In the genomic region with DNA sequence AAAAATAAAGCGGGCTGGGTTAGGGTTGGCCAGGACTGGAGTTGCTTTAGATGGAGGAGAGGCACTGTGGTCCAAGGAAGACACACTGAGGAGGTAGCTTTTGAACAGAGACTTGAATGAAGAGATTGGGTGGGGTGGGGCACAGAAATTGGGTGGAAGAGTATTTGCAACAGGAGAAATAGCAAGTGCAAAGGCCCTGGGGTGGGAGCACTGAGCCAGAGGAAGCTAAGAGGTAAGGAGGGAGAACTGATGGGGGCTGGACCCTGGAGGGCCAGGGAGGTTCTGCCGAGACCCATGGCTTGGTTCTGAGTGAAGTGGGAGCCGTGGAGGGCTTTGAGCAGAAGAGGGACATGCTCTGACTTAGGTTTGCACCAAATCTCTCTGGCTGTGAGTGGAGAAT, we compare ENCODE assay signal across 27 cellular contexts.
"Had no signal": no experiment of that assay in that cellular context is flagged by ENCODE, and none has a peak within 500 bp of the region (broad histone marks: within the 10 kb centered on the region; RNA-seq: fewer than 3 reads in every experiment).

No MANE protein-coding gene starts in this region.

- DNase-seq: stimulated activated CD4-positive, alpha-beta T cell treated with anti-CD3 and anti-CD28 coated beads, Interleukin-2, amount 100 ng/mL, for 48 hours; stimulated activated CD4-positive, alpha-beta T cell treated with anti-CD3 and anti-CD28 coated beads, Interleukin-4, amount 100 ng/mL, for 1 hour; stimulated activated CD4-positive, alpha-beta T cell treated with anti-CD3 and anti-CD28 coated beads, Interleukin-4, amount 100 ng/mL, for 24 hours; stimulated activated CD4-positive, alpha-beta T cell treated with anti-CD3 and anti-CD28 coated beads, Interleukin-4, amount 100 ng/mL, for 4 hours; stimulated activated CD8-positive, alpha-beta memory T cell treated with anti-CD3 and anti-CD28 coated beads, Interleukin-4, amount 100 ng/mL, for 48 hours; stimulated activated naive B cell treated with anti-CD40 and anti-IgM and Interleukin-4, amounts not matched to agents 10 μg/mL and 1 μg/mL and 100 μg/mL, for 72 hours; stimulated activated naive CD4-positive, alpha-beta T cell; stimulated activated naive CD4-positive, alpha-beta T cell treated with Interleukin-2 at 50 U/mL for 16 hours; stimulated activated naive CD8-positive, alpha-beta T cell treated with anti-CD3 and anti-CD28 coated beads, Interleukin-15, amount 100 ng/mL, for 72 hours; stimulated activated naive CD8-positive, alpha-beta T cell treated with anti-CD3 and anti-CD28 coated beads, Interleukin-15, Interleukin-2, amounts not matched to agents 100 U/mL and 50 U/mL, for 24 hours; substantia nigra; testis; thyroid gland; tibial artery; transverse colon; trophoblast cell; upper lobe of left lung; upper lobe of right lung; uterus had no signal

- H3K4me3 Mint-ChIP-seq: stimulated activated effector memory CD8-positive, alpha-beta T cell treated with anti-CD3 and anti-CD28 coated beads, Interleukin-12 subunit alpha, Interleukin-12 subunit beta, amount 100 ng/mL, for 72 hours; stimulated activated memory B cell treated with anti-CD40 and anti-IgM and Interleukin-4, amounts not matched to agents 10 μg/mL and 1 μg/mL and 100 μg/mL, for 72 hours; stimulated activated naive B cell treated with anti-CD40 and anti-IgM and Interleukin-4, amounts not matched to agents 10 μg/mL and 1 μg/mL and 100 μg/mL, for 72 hours; stimulated activated naive CD8-positive, alpha-beta T cell treated with anti-CD3 and anti-CD28 coated beads, Interleukin-15, amount 100 ng/mL, for 72 hours; stimulated activated naive CD8-positive, alpha-beta T cell treated with anti-CD3 and anti-CD28 coated beads, Interleukin-15, Interleukin-2, amounts not matched to agents 100 ng/mL and 50 ng/mL, for 24 hours; type B pancreatic cell had no signal

- H3K36me3 ChIP-seq: suprapubic skin, thoracic aorta, thyroid gland, tibial artery, tibial nerve, transverse colon, upper lobe of left lung, upper lobe of right lung, uterus, vagina had no signal

- ATAC-seq: stimulated activated effector memory CD8-positive, alpha-beta T cell treated with anti-CD3 and anti-CD28 coated beads, Interleukin-12 subunit alpha, Interleukin-12 subunit beta, amount 100 ng/mL, for 72 hours; stimulated activated memory B cell treated with anti-CD40 and anti-IgM and Interleukin-4, amounts not matched to agents 10 μg/mL and 1 μg/mL and 100 μg/mL, for 72 hours; stimulated activated naive B cell treated with anti-CD40 and anti-IgM and Interleukin-4, amounts not matched to agents 10 μg/mL and 1 μg/mL and 100 μg/mL, for 72 hours; stimulated activated naive CD8-positive, alpha-beta T cell treated with anti-CD3 and anti-CD28 coated beads, Interleukin-15, amount 100 ng/mL, for 72 hours; stimulated activated naive CD8-positive, alpha-beta T cell treated with anti-CD3 and anti-CD28 coated beads, Interleukin-15, Interleukin-2, amounts not matched to agents 100 U/mL and 50 U/mL, for 24 hours; upper lobe of right lung had no signal

- H3K27ac ChIP-seq: suprapubic skin, testis, thoracic aorta, thyroid gland, tibial artery, tibial nerve, transverse colon, upper lobe of left lung, upper lobe of right lung, uterus, vagina had no signal

- H3K27ac Mint-ChIP-seq: stimulated activated effector memory CD8-positive, alpha-beta T cell treated with anti-CD3 and anti-CD28 coated beads, Interleukin-12 subunit alpha, Interleukin-12 subunit beta, amount 100 ng/mL, for 72 hours; stimulated activated memory B cell treated with anti-CD40 and anti-IgM and Interleukin-4, amounts not matched to agents 10 μg/mL and 1 μg/mL and 100 μg/mL, for 72 hours; stimulated activated naive B cell treated with anti-CD40 and anti-IgM and Interleukin-4, amounts not matched to agents 10 μg/mL and 1 μg/mL and 100 μg/mL, for 72 hours; stimulated activated naive CD8-positive, alpha-beta T cell treated with anti-CD3 and anti-CD28 coated beads, Interleukin-15, amount 100 ng/mL, for 72 hours; stimulated activated naive CD8-positive, alpha-beta T cell treated with anti-CD3 and anti-CD28 coated beads, Interleukin-15, Interleukin-2, amounts not matched to agents 100 ng/mL and 50 ng/mL, for 24 hours; type B pancreatic cell had no signal

- H3K27me3 ChIP-seq: testis, thyroid gland, tibial artery, tibial nerve, upper lobe of left lung, uterus, vagina had no signal

- H3K4me3 ChIP-seq: suprapubic skin, testis, thoracic aorta, thyroid gland, tibial artery, tibial nerve, transverse colon, upper lobe of left lung, upper lobe of right lung, uterus, vagina had no signal

- H3K36me3 Mint-ChIP-seq: stimulated activated effector memory CD8-positive, alpha-beta T cell treated with anti-CD3 and anti-CD28 coated beads, Interleukin-12 subunit alpha, Interleukin-12 subunit beta, amount 100 ng/mL, for 72 hours; stimulated activated memory B cell treated with anti-CD40 and anti-IgM and Interleukin-4, amounts not matched to agents 10 μg/mL and 1 μg/mL and 100 μg/mL, for 72 hours; stimulated activated naive B cell treated with anti-CD40 and anti-IgM and Interleukin-4, amounts not matched to agents 10 μg/mL and 1 μg/mL and 100 μg/mL, for 72 hours; type B pancreatic cell had no signal

- H3K4me1 ChIP-seq: suprapubic skin, thyroid gland, tibial nerve, transverse colon, upper lobe of left lung, upper lobe of right lung, uterus, vagina had no signal

- H3K4me1 Mint-ChIP-seq: stimulated activated effector memory CD8-positive, alpha-beta T cell treated with anti-CD3 and anti-CD28 coated beads, Interleukin-12 subunit alpha, Interleukin-12 subunit beta, amount 100 ng/mL, for 72 hours; stimulated activated memory B cell treated with anti-CD40 and anti-IgM and Interleukin-4, amounts not matched to agents 10 μg/mL and 1 μg/mL and 100 μg/mL, for 72 hours; stimulated activated naive B cell treated with anti-CD40 and anti-IgM and Interleukin-4, amounts not matched to agents 10 μg/mL and 1 μg/mL and 100 μg/mL, for 72 hours; stimulated activated naive CD8-positive, alpha-beta T cell treated with anti-CD3 and anti-CD28 coated beads, Interleukin-15, amount 100 ng/mL, for 72 hours had no signal

- H3K9me3 ChIP-seq: suprapubic skin, testis, thoracic aorta, thyroid gland, tibial artery, tibial nerve, transverse colon, upper lobe of left lung, upper lobe of right lung, uterus, vagina had no signal
